ENCODE assay signal across 19 cellular contexts in the genomic region with DNA sequence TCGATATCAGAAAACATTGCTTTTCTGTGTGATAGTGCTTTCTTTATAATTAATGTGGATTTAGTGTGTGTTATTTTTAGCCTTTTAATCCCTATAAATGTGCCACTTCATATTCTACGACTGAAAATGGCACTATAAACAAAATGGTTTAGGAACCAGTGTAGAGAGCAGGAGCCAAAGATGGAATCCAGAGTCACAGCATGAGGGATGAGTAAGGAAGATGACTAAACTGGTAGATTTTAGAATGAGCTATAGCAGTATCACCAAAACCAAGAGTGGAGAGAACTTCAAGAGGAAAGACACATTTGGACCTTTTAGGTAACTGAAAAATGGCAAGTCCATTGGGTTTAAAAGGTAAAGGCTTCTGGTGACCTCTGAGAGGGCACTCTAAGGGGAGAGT.
"Had no signal": no experiment of that assay in that cellular context is flagged by ENCODE, and none has a peak within 500 bp of the region (broad histone marks: within the 10 kb centered on the region; RNA-seq: fewer than 3 reads in every experiment).

No MANE protein-coding gene starts in this region.

- H3K9me3 Mint-ChIP-seq: neural progenitor cell had no signal

- H2AFZ ChIP-seq: neural progenitor cell had no signal

- H3K27ac Mint-ChIP-seq: activated naive CD8-positive, alpha-beta T cell treated with anti-CD3 and anti-CD28 coated beads, Interleukin-2, amount 50 U/mL, for 24 hours; neural progenitor cell had no signal

- ATAC-seq: activated naive CD8-positive, alpha-beta T cell treated with anti-CD3 and anti-CD28 coated beads, Interleukin-2, amount 50 U/mL, for 24 hours; SK-N-SH treated with all-trans-retinoic acid at 6 μM for 48 hours; upper lobe of right lung had no signal

- DNase-seq: activated CD4-positive, alpha-beta T cell treated with anti-CD3 and anti-CD28 coated beads, Interleukin-2, amount 50 U/mL, for 4 hours; activated CD4-positive, CD25-positive, alpha-beta regulatory T cell treated with anti-CD3 and anti-CD28 coated beads, Interleukin-2, amount 50 U/mL, for 72 hours; activated naive CD4-positive, alpha-beta T cell treated with Interleukin-2 at 50 U/mL for 16 hours; activated naive CD8-positive, alpha-beta T cell treated with anti-CD3 and anti-CD28 coated beads, Interleukin-2, amount 50 U/mL, for 24 hours; activated T-cell treated with anti-CD3 and anti-CD28 coated beads for 4 hours; erythroblast; head of caudate nucleus; midbrain; retina; stimulated activated CD4-positive, alpha-beta T cell treated with anti-CD3 and anti-CD28 coated beads, Interleukin-4, amount 100 ng/mL, for 4 hours; stimulated activated CD8-positive, alpha-beta memory T cell treated with anti-CD3 and anti-CD28 coated beads, Interleukin-4, amount 100 ng/mL, for 48 hours; stimulated activated naive CD4-positive, alpha-beta T cell treated with Interleukin-2 at 50 U/mL for 16 hours; T-helper 1 cell; T1000; upper lobe of right lung had no signal

- H3K27me3 ChIP-seq: neural progenitor cell, upper lobe of right lung had no signal

- H3K9me3 ChIP-seq: upper lobe of right lung had no signal

- H3K27ac ChIP-seq: neural progenitor cell, skin epidermis, upper lobe of right lung had no signal

- H3K4me1 ChIP-seq: upper lobe of right lung had no signal

- H3K4me2 ChIP-seq: neural progenitor cell had no signal

- H3K36me3 ChIP-seq: neural progenitor cell, upper lobe of right lung had no signal

- H3K9ac ChIP-seq: neural progenitor cell had no signal

- H3K4me3 ChIP-seq: lung, neural progenitor cell, skin epidermis, upper lobe of right lung had no signal

- H3K36me3 Mint-ChIP-seq: neural progenitor cell had no signal
